18 cellular contexts compared by ENCODE assay signal in genomic region chr14:91454155-91454554, GRCh38. TPM values are rescaled to one million over a fixed set of nuclear protein-coding genes. Genes with fewer than 3 reads are reported as not detected.
DNase-seq lines count a peak whose midpoint lies in the region; ATAC-seq and TF ChIP-seq lines count a peak whose summit lies in the region.
"Had no signal": no experiment of that assay in that cellular context is flagged by ENCODE, and none has a peak within 500 bp of the region (broad histone marks: within the 10 kb centered on the region; RNA-seq: fewer than 3 reads in every experiment).

No MANE protein-coding gene starts in this region.

- no peaks in the 10 kb centered on the region for H3K9me2 ChIP-seq in PC-9 (ENCODE audit: insufficient read depth)

- H3K23ac ChIP-seq in IMR-90 (ENCODE audit: low read depth, low read length), result no peak overlapping the region

- no peak overlapping the region for H3K4me3 Mint-ChIP-seq in activated T-cell treated with anti-CD3 and anti-CD28 coated beads, Interleukin-2, amount 50 U/mL, for 24 hours
- H3K4me3 Mint-ChIP-seq in activated naive CD8-positive, alpha-beta T cell treated with anti-CD3 and anti-CD28 coated beads, Interleukin-2, amount 50 U/mL, for 24 hours, result no peak overlapping the region
- H3K4me3 Mint-ChIP-seq in stimulated activated effector memory CD8-positive, alpha-beta T cell treated with anti-CD3 and anti-CD28 coated beads, Interleukin-12 subunit alpha, Interleukin-12 subunit beta, amount 100 ng/mL, for 72 hours, result no peak overlapping the region

- H3K9me3 ChIP-seq in IMR-90 (ENCODE audit: control insufficient read depth, insufficient read depth, low read length) (no peaks in the 10 kb centered on the region), PC-9 (ENCODE audit: insufficient read depth, low read depth) (no peaks in the 10 kb centered on the region)
- H3K9me3 ChIP-seq in effector memory CD4-positive, alpha-beta T cell (ENCODE audit: control insufficient read depth, low read length), result no peaks in the 10 kb centered on the region
- H3K9me3 ChIP-seq: MG63 had no signal

- H2AK5ac ChIP-seq in IMR-90 (ENCODE audit: low read depth, low read length), result no peak overlapping the region

- H3K14ac ChIP-seq in IMR-90 (replicated peaks; ENCODE audit: low read depth, low read length), result no peak overlapping the region

- no TSS peak for BruUV-seq in IMR-90 (replicated peaks; lab: Mats Ljungman, UMichigan)
- BruUV-seq in PC-9 (replicated peaks; lab: Mats Ljungman, UMichigan), result no TSS peak

- intact Hi-C loops in IMR-90 (cut with micrococcal nuclease), result no loop called here
- intact Hi-C loops in PC-9 (cut with micrococcal nuclease; ENCODE audit: unreplicated experiment), result no loop called here

- no peak overlapping the region for H3K4me2 ChIP-seq in IMR-90 (ENCODE audit: low read depth, low read length)
- H3K4me2 ChIP-seq in PC-9, result no peak overlapping the region
- H3K4me2 ChIP-seq: KMS-11 had no signal

- H4K20me1 ChIP-seq in IMR-90 (ENCODE audit: insufficient read depth, low read length) (0 out of 2 replicates have a peak, but pooled peaks cover 6% of the 10 kb centered on the region), PC-9 (ENCODE audit: insufficient read depth) (no peaks in the 10 kb centered on the region)

- in situ Hi-C loops in IMR-90 (cut with MboI; ENCODE audit: low sequenced_read_pairs), result no loop called here

- H3K56ac ChIP-seq in IMR-90 (ENCODE audit: extremely low read depth, insufficient read depth, low read length), result no peak overlapping the region

- no peak overlapping the region for H4K8ac ChIP-seq in IMR-90 (ENCODE audit: low read depth in 2 of 2, low read length in 2 of 2)

- H2AFZ ChIP-seq in IMR-90 (replicated peaks; ENCODE audit: low read length, poor library complexity), result no peak overlapping the region
- H2AFZ ChIP-seq in PC-9, result no peak overlapping the region

- POLR2A ChIA-PET in IMR-90 (lab: Charles Lee; ENCODE audit: unreplicated experiment), result no interaction called here
- POLR2A ChIA-PET in PC-9 (lab: Charles Lee; ENCODE audit: unreplicated experiment), result no interaction called here

- no peak overlapping the region for H2BK20ac ChIP-seq in IMR-90 (ENCODE audit: low read depth, low read length)

- TF ChIP-seq POLR2A in IMR-90 (IDR thresholded peaks at IDR 0.05; ENCODE audit: low read depth, low read length), result no peak

- peaks cover 27% of the 10 kb centered on the region for H3K4me1 Mint-ChIP-seq in activated T-cell treated with anti-CD3 and anti-CD28 coated beads, Interleukin-2, amount 50 U/mL, for 24 hours (ENCODE audit: low read depth)
- H3K4me1 Mint-ChIP-seq in activated naive CD8-positive, alpha-beta T cell treated with anti-CD3 and anti-CD28 coated beads, Interleukin-2, amount 50 U/mL, for 24 hours, result peaks cover 28% of the 10 kb centered on the region
- peaks cover 6% of the 10 kb centered on the region for H3K4me1 Mint-ChIP-seq in stimulated activated effector memory CD8-positive, alpha-beta T cell treated with anti-CD3 and anti-CD28 coated beads, Interleukin-12 subunit alpha, Interleukin-12 subunit beta, amount 100 ng/mL, for 72 hours

- H2BK15ac ChIP-seq in IMR-90 (ENCODE audit: low read depth, low read length), result no peak overlapping the region

- H3K36me3 ChIP-seq in IMR-90 (ENCODE audit: control insufficient read depth, insufficient read depth, low read length), result peaks cover 16% of the 10 kb centered on the region
- peaks cover 17% of the 10 kb centered on the region for H3K36me3 ChIP-seq in effector memory CD4-positive, alpha-beta T cell (ENCODE audit: control insufficient read depth, insufficient read depth, low read length)
- H3K36me3 ChIP-seq in PC-9 (ENCODE audit: low read depth), result no peaks in the 10 kb centered on the region
- H3K36me3 ChIP-seq: MG63 had no signal

- H3K18ac ChIP-seq in IMR-90 (ENCODE audit: low read depth, low read length), result no peak overlapping the region

- H3F3A ChIP-seq in PC-9 (ENCODE audit: insufficient read depth, low read depth), result no peaks in the 10 kb centered on the region

- peak overlapping the region; percentile 27 for H3K27ac Mint-ChIP-seq in activated T-cell treated with anti-CD3 and anti-CD28 coated beads, Interleukin-2, amount 50 U/mL, for 24 hours
- H3K27ac Mint-ChIP-seq in activated naive CD8-positive, alpha-beta T cell treated with anti-CD3 and anti-CD28 coated beads, Interleukin-2, amount 50 U/mL, for 24 hours, result peak overlapping the region; percentile 34
- H3K27ac Mint-ChIP-seq in stimulated activated effector memory CD8-positive, alpha-beta T cell treated with anti-CD3 and anti-CD28 coated beads, Interleukin-12 subunit alpha, Interleukin-12 subunit beta, amount 100 ng/mL, for 72 hours, result peak overlapping the region; percentile 43

- no peak overlapping the region for H3K9ac ChIP-seq in IMR-90 (ENCODE audit: low read depth, low read length)
- H3K9ac ChIP-seq: KMS-11 had no signal

- H3K36me3 Mint-ChIP-seq in activated T-cell treated with anti-CD3 and anti-CD28 coated beads, Interleukin-2, amount 50 U/mL, for 24 hours (ENCODE audit: low read depth), result peaks cover 52% of the 10 kb centered on the region
- peaks cover 47% of the 10 kb centered on the region for H3K36me3 Mint-ChIP-seq in activated naive CD8-positive, alpha-beta T cell treated with anti-CD3 and anti-CD28 coated beads, Interleukin-2, amount 50 U/mL, for 24 hours (ENCODE audit: low read depth)
- peaks cover 56% of the 10 kb centered on the region for H3K36me3 Mint-ChIP-seq in stimulated activated effector memory CD8-positive, alpha-beta T cell treated with anti-CD3 and anti-CD28 coated beads, Interleukin-12 subunit alpha, Interleukin-12 subunit beta, amount 100 ng/mL, for 72 hours

- no peaks in the 10 kb centered on the region for H3K79me1 ChIP-seq in IMR-90 (ENCODE audit: low read depth in 1 of 2, low read length in 2 of 2)

- dilution Hi-C loops in IMR-90 (cut with HindIII; ENCODE audit: low sequenced_read_pairs, unreplicated experiment), result no loop called here

- no peak for ATAC-seq in IMR-90 (ENCODE audit: low read depth)
- ATAC-seq in activated naive CD8-positive, alpha-beta T cell treated with anti-CD3 and anti-CD28 coated beads, Interleukin-2, amount 50 U/mL, for 24 hours, result peak; percentile 48
- no peak for ATAC-seq in stimulated activated effector memory CD8-positive, alpha-beta T cell treated with anti-CD3 and anti-CD28 coated beads, Interleukin-12 subunit alpha, Interleukin-12 subunit beta, amount 100 ng/mL, for 72 hours

- H3K4ac ChIP-seq in IMR-90 (ENCODE audit: low read depth, low read length), result no peak overlapping the region

- H3K4me1 ChIP-seq in IMR-90 (ENCODE audit: control insufficient read depth, insufficient read depth, low read length) (no peaks in the 10 kb centered on the region), PC-9 (replicated peaks; ENCODE audit: insufficient read depth) (no peaks in the 10 kb centered on the region)
- H3K4me1 ChIP-seq in effector memory CD4-positive, alpha-beta T cell (ENCODE audit: control insufficient read depth, insufficient read depth, low read length, poor library complexity, severe bottlenecking), result no peaks in the 10 kb centered on the region

- H2BK5ac ChIP-seq in IMR-90 (ENCODE audit: low read depth, low read length, poor library complexity, severe bottlenecking), result no peak overlapping the region

- no peaks in the 10 kb centered on the region for H3K9me3 Mint-ChIP-seq in activated T-cell treated with anti-CD3 and anti-CD28 coated beads, Interleukin-2, amount 50 U/mL, for 24 hours
- no peaks in the 10 kb centered on the region for H3K9me3 Mint-ChIP-seq in activated naive CD8-positive, alpha-beta T cell treated with anti-CD3 and anti-CD28 coated beads, Interleukin-2, amount 50 U/mL, for 24 hours
- H3K9me3 Mint-ChIP-seq in stimulated activated effector memory CD8-positive, alpha-beta T cell treated with anti-CD3 and anti-CD28 coated beads, Interleukin-12 subunit alpha, Interleukin-12 subunit beta, amount 100 ng/mL, for 72 hours, result no peaks in the 10 kb centered on the region

- no peak overlapping the region for H2BK120ac ChIP-seq in IMR-90 (ENCODE audit: low read depth, low read length)

- no peak overlapping the region for H4K5ac ChIP-seq in IMR-90 (ENCODE audit: low read depth, low read length)

- no peak for DNase-seq in activated T-cell treated with anti-CD3 and anti-CD28 coated beads, Interleukin-2, amount 50 U/mL, for 24 hours
- DNase-seq in activated T-cell treated with anti-CD3 and anti-CD28 coated beads, Interleukin-2, amount 50 U/mL, for 1 hour, result no peak
- no peak for DNase-seq in IMR-90
- no peak for DNase-seq in activated naive CD8-positive, alpha-beta T cell treated with anti-CD3 and anti-CD28 coated beads, Interleukin-2, amount 50 U/mL, for 24 hours
- no peak for DNase-seq in stimulated activated effector memory CD8-positive, alpha-beta T cell treated with anti-CD3 and anti-CD28 coated beads, Interleukin-12 subunit alpha, Interleukin-12 subunit beta, amount 100 ng/mL, for 72 hours (ENCODE audit: low spot score in 2 of 2)
- DNase-seq in DMS153 (lab: John Stamatoyannopoulos, UW), result no peak
- DNase-seq in effector memory CD4-positive, alpha-beta T cell, result no peak
- no peak for DNase-seq in PC-9
- DNase-seq: GOT3, MG63, NCI-H1092 treated with DMSO at 0.1 percent for 48 hours, NCI-H1694, NCI-H2107, NCI-H226, NCI-H526, OCI-M1 had no signal

- peak overlapping the region; percentile 25 for H2AK9ac ChIP-seq in IMR-90 (replicated peaks; ENCODE audit: low read depth, low read length, poor library complexity)

- no peak overlapping the region for H4K91ac ChIP-seq in IMR-90 (ENCODE audit: insufficient read depth, low read depth, low read length)

- H3K4me3 ChIP-seq in IMR-90 (ENCODE audit: insufficient read depth, low read depth, low read length), result no peak overlapping the region
- no peak overlapping the region for H3K4me3 ChIP-seq in effector memory CD4-positive, alpha-beta T cell (ENCODE audit: insufficient read depth, low read depth, low read length, poor library complexity, severe bottlenecking)
- no peak overlapping the region for H3K4me3 ChIP-seq in PC-9
- H3K4me3 ChIP-seq: MG63 had no signal

- TF ChIP-seq CTCF in IMR-90 (conservative IDR thresholded peaks at IDR 0.05; ENCODE audit: low read depth, low read length) (no peak), PC-9 (conservative IDR thresholded peaks at IDR 0.05) (no peak)

- H3K27me3 ChIP-seq in IMR-90 (ENCODE audit: control insufficient read depth, insufficient read depth, low read length) (no peaks in the 10 kb centered on the region), PC-9 (ENCODE audit: insufficient read depth, low read depth) (no peaks in the 10 kb centered on the region)
- H3K27me3 ChIP-seq in effector memory CD4-positive, alpha-beta T cell (replicated peaks; ENCODE audit: control insufficient read depth, insufficient read depth, low read length, poor library complexity, severe bottlenecking), result no peaks in the 10 kb centered on the region
- H3K27me3 ChIP-seq: MG63 had no signal

- H3K9me1 ChIP-seq in IMR-90 (ENCODE audit: insufficient read depth, low read length), result no peaks in the 10 kb centered on the region; the same call in 1 of the 2 replicates

- H3K27me3 Mint-ChIP-seq in activated T-cell treated with anti-CD3 and anti-CD28 coated beads, Interleukin-2, amount 50 U/mL, for 24 hours, result no peaks in the 10 kb centered on the region
- H3K27me3 Mint-ChIP-seq in activated naive CD8-positive, alpha-beta T cell treated with anti-CD3 and anti-CD28 coated beads, Interleukin-2, amount 50 U/mL, for 24 hours, result no peaks in the 10 kb centered on the region

- H3K79me2 ChIP-seq in PC-9 (ENCODE audit: low read depth), result no peaks in the 10 kb centered on the region

- TF ChIP-seq RAD21 in IMR-90 (IDR thresholded peaks at IDR 0.05; ENCODE audit: low read length), result no peak

- H3K27ac ChIP-seq in IMR-90 (ENCODE audit: insufficient read depth, low read length) (no peak overlapping the region), PC-9 (no peak overlapping the region)
- H3K27ac ChIP-seq in effector memory CD4-positive, alpha-beta T cell (ENCODE audit: insufficient read depth, low read length, poor library complexity, severe bottlenecking), result no peak overlapping the region
- H3K27ac ChIP-seq: KMS-11, RWPE1 had no signal

- CTCF ChIA-PET in IMR-90 (lab: Yijun Ruan, JAX), result no interaction called here
- CTCF ChIA-PET in PC-9 (lab: Charles Lee), result no interaction called here

RNA-seq across cellular contexts. Expression of gene CCDC88C, which starts 36.5 kb away (rescaled TPM):
- total RNA-seq in IMR-90 (2012; rRNA removed), result 0.18 and 0.28 TPM in 2 replicates
- polyA plus RNA-seq in IMR-90 (2012; rRNA removed), result 0.11 and 0.17 TPM in 2 replicates
- polyA plus RNA-seq in IMR-90 (2012; cell fraction: cytosol; rRNA removed), result 0.02 and 0.04 TPM in 2 replicates
- polyA plus RNA-seq in IMR-90 (2012; cell fraction: nucleus; rRNA removed; ENCODE audit: low replicate concordance), result 0.15 and 0.54 TPM in 2 replicates
- 7.4 and 10.4 TPM in 2 replicates for total RNA-seq in PC-9 (2021)

RNA-seq across cellular contexts. Expression of gene PPP4R3A, which starts 56.0 kb away (rescaled TPM):
- total RNA-seq in IMR-90 (2012; rRNA removed) (28.9 and 46.4 TPM in 2 replicates), PC-9 (2021) (14.8 and 15.5 TPM in 2 replicates)
- 25.2 and 28.2 TPM in 2 replicates for polyA plus RNA-seq in IMR-90 (2012; rRNA removed)
- 8.3 and 12.0 TPM in 2 replicates for polyA plus RNA-seq in IMR-90 (2012; cell fraction: cytosol; rRNA removed)
- polyA plus RNA-seq in IMR-90 (2012; cell fraction: nucleus; rRNA removed; ENCODE audit: low replicate concordance), result 7.1 and 65.4 TPM in 2 replicates
